ENCODE assay signal across 21 cellular contexts in genomic region chr7:130266258-130266960, GRCh38. TPM values are rescaled to one million over a fixed set of nuclear protein-coding genes. Genes with fewer than 3 reads are reported as not detected.
"Had no signal": no experiment of that assay in that cellular context is flagged by ENCODE, and none has a peak within 500 bp of the region (broad histone marks: within the 10 kb centered on the region; RNA-seq: fewer than 3 reads in every experiment).

TSS of gene CPA2 (plus strand) at chr7:130266863. CDS start at chr7:130266882, 19 bp downstream.

- H3K27me3 ChIP-seq: ascending aorta, ovary, tibial nerve had no signal

- H3K36me3 ChIP-seq: ascending aorta, ovary, tibial nerve had no signal

- DNase-seq: activated CD4-positive, alpha-beta T cell treated with anti-CD3 and anti-CD28 coated beads, Interleukin-2, amount 50 U/mL, for 4 hours; activated CD4-positive, CD25-positive, alpha-beta regulatory T cell treated with anti-CD3 and anti-CD28 coated beads, Interleukin-2, amount 50 U/mL, for 72 hours; activated naive CD4-positive, alpha-beta T cell; activated naive CD8-positive, alpha-beta T cell treated with anti-CD3 and anti-CD28 coated beads, Interleukin-2, amount 50 U/mL, for 24 hours; activated T-cell treated with anti-CD3 and anti-CD28 coated beads for 4 hours; dermis blood vessel endothelial cell; effector memory CD8-positive, alpha-beta T cell; foreskin melanocyte; kidney glomerular epithelial cell; ovary; stimulated activated CD4-positive, alpha-beta T cell treated with anti-CD3 and anti-CD28 coated beads, Interleukin-4, amount 100 ng/mL, for 1 hour; stimulated activated naive B cell treated with anti-CD40 and anti-IgM and Interleukin-4, amounts not matched to agents 10 μg/mL and 1 μg/mL and 100 μg/mL, for 72 hours; T-helper 1 cell; T1000 had no signal

- H3K9me3 ChIP-seq: ascending aorta, ovary, tibial nerve had no signal

- H3K4me3 ChIP-seq: ascending aorta, ovary, tibial nerve had no signal

- ATAC-seq: activated naive CD8-positive, alpha-beta T cell treated with anti-CD3 and anti-CD28 coated beads, Interleukin-2, amount 50 U/mL, for 24 hours; effector memory CD8-positive, alpha-beta T cell; stimulated activated naive B cell treated with anti-CD40 and anti-IgM and Interleukin-4, amounts not matched to agents 10 μg/mL and 1 μg/mL and 100 μg/mL, for 72 hours had no signal

- H3K27ac Mint-ChIP-seq: activated naive CD8-positive, alpha-beta T cell treated with anti-CD3 and anti-CD28 coated beads, Interleukin-2, amount 50 U/mL, for 24 hours; stimulated activated naive B cell treated with anti-CD40 and anti-IgM and Interleukin-4, amounts not matched to agents 10 μg/mL and 1 μg/mL and 100 μg/mL, for 72 hours had no signal

- H3K27ac ChIP-seq: ascending aorta, epithelial cell of prostate, ovary, tibial nerve had no signal

- H3K9me3 Mint-ChIP-seq: activated naive CD8-positive, alpha-beta T cell treated with anti-CD3 and anti-CD28 coated beads, Interleukin-2, amount 50 U/mL, for 24 hours; effector memory CD8-positive, alpha-beta T cell had no signal

- H3K4me1 ChIP-seq: ascending aorta had no signal

- H3K4me1 Mint-ChIP-seq: activated naive CD8-positive, alpha-beta T cell treated with anti-CD3 and anti-CD28 coated beads, Interleukin-2, amount 50 U/mL, for 24 hours; stimulated activated naive B cell treated with anti-CD40 and anti-IgM and Interleukin-4, amounts not matched to agents 10 μg/mL and 1 μg/mL and 100 μg/mL, for 72 hours had no signal

- H3K4me3 Mint-ChIP-seq: activated naive CD8-positive, alpha-beta T cell treated with anti-CD3 and anti-CD28 coated beads, Interleukin-2, amount 50 U/mL, for 24 hours; effector memory CD8-positive, alpha-beta T cell; neural crest cell; stimulated activated naive B cell treated with anti-CD40 and anti-IgM and Interleukin-4, amounts not matched to agents 10 μg/mL and 1 μg/mL and 100 μg/mL, for 72 hours had no signal

- H3K36me3 Mint-ChIP-seq: stimulated activated naive B cell treated with anti-CD40 and anti-IgM and Interleukin-4, amounts not matched to agents 10 μg/mL and 1 μg/mL and 100 μg/mL, for 72 hours had no signal

RNA-seq across cellular contexts. Expression of gene CPA2, which starts in this region (rescaled TPM):
- total RNA-seq: ascending aorta, chondrocyte, dermis blood vessel endothelial cell, fibroblast of lung, subcutaneous adipose tissue had no signal
